In the genomic region with DNA sequence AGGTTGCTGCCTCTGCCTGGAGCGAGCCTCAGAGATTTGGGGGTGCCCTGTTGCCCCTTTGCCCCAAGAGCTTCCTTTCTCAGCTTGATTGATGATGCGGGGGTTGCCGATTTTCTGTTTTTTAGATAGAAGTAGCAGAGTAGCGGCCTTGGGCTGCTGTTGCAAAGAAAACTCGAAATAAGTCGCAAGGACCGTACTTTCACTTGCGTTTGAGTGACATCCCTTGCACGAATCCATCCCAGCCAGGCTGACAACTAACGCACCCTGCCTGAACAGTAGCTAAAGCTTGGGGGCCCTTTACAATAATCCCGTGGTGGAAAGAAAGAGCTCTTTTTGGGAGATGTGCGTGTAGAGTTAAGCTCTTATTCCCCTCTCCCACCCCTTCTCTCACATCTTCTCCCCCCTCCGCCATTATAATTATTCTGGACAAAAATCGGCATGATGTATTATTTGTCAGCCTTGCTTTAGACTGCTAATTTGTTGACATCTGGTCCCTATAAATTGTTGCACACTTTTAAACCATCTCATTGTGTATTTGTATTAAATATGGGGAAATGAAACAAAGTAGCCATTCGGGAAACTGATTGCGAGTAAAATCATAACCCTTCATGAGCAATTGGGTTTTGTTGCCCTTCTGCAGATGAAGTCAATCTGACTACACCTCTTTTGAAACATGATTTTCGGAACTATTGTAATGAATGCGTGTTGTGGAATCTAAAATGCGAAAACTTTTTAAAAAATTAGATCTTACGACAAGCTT, we compare ENCODE assay signal across 8 cellular contexts. TPM values are rescaled to one million over a fixed set of nuclear protein-coding genes. Genes with fewer than 3 reads are reported as not detected.
DNase-seq lines count a peak whose midpoint lies in the region; ATAC-seq and TF ChIP-seq lines count a peak whose summit lies in the region.

No MANE protein-coding gene starts in this region.

- H3K4me1 Mint-ChIP-seq in naive thymus-derived CD4-positive, alpha-beta T cell: peaks cover 19 to 53% (median 49%) of the 10 kb centered on the region in 7 donors

- peak overlapping the region; percentile 92 to 99 (median 96) for H3K27ac Mint-ChIP-seq in naive thymus-derived CD4-positive, alpha-beta T cell

- peak overlapping the region; percentile 88 for H3K27ac ChIP-seq in HUES48 (ENCODE audit: low read depth, low read length)
- peak overlapping the region; percentile 87 for H3K27ac ChIP-seq in naive thymus-derived CD4-positive, alpha-beta T cell (ENCODE audit: low read depth, low read length)
- H3K27ac ChIP-seq in testis: peak overlapping the region; percentile 82 to 85

- WGBS in testis, 2 donors: 5 to 7% methylated on average over 19 to 20 of the region's 20 CpGs

- H3K4me1 ChIP-seq in HUES48 (ENCODE audit: control insufficient read depth, insufficient read depth, low read length) (peaks cover 27% of the 10 kb centered on the region), testis (peaks cover 13% of the 10 kb centered on the region)
- peaks cover 11 to 23% of the 10 kb centered on the region in 2 donors for H3K4me1 ChIP-seq in naive thymus-derived CD4-positive, alpha-beta T cell (ENCODE audit: control insufficient read depth in 2 of 2, insufficient read depth in 2 of 2, low read length in 2 of 2)

- H3K9ac ChIP-seq in HUES48 (ENCODE audit: low read depth, low read length): peak overlapping the region; percentile 95

- H3K4me3 Mint-ChIP-seq in naive thymus-derived CD4-positive, alpha-beta T cell: peak overlapping the region; percentile 92 to 99 (median 98)

- CTCF ChIA-PET in naive thymus-derived CD4-positive, alpha-beta T cell (lab: Charles Lee): interaction anchor here (0.6 to 1.8 kb wide), 8 partner anchors 16 to 1265 kb away, joined by 3 to 10 read pairs (median 4); no protein-coding TSS in a partner anchor

- POLR2A ChIA-PET in naive thymus-derived CD4-positive, alpha-beta T cell (lab: Charles Lee): interaction anchor here (0.6 to 2.0 kb wide), 13 partner anchors 9 to 372 kb away, joined by 3 to 8 read pairs (median 4); a partner anchor contains a TSS

- H3K36me3 Mint-ChIP-seq in naive thymus-derived CD4-positive, alpha-beta T cell: peaks cover 0 to 5% (median 0%) of the 10 kb centered on the region in 5 donors

- intact Hi-C loops in naive thymus-derived CD4-positive, alpha-beta T cell (cut with micrococcal nuclease): loop anchor here (1.0 to 5.0 kb wide), 9 partner anchors 24 to 312 kb away; a partner anchor contains a TSS
- intact Hi-C loops in testis (cut with DNase I; ENCODE audit: low total_unique reads): no loop called here

- TF ChIP-seq CTCF in epithelial cell of esophagus (IDR thresholded peaks at IDR 0.05; ENCODE audit: insufficient read depth, low read depth, low read length, missing control alignments) (no peak), testis (IDR thresholded peaks at IDR 0.05) (no peak)

- peak; percentile 23 for ATAC-seq in GM21423 (IDR thresholded peaks at IDR 0.05; ENCODE audit: unreplicated experiment)
- ATAC-seq in naive thymus-derived CD4-positive, alpha-beta T cell: peak; percentile 50

- H3K36me3 ChIP-seq in HUES48 (ENCODE audit: control insufficient read depth, insufficient read depth, low read length) (peaks cover 4% of the 10 kb centered on the region; the same call in 1 of the 2 replicates), testis (ENCODE audit: low read depth, missing control alignments) (no peaks in the 10 kb centered on the region)
- H3K36me3 ChIP-seq in naive thymus-derived CD4-positive, alpha-beta T cell (ENCODE audit: control insufficient read depth in 2 of 3, insufficient read depth in 3 of 3, low read length in 3 of 3): no peaks in the 10 kb centered on the region

- DNase-seq in EH (ENCODE audit: low read depth): peak; percentile 53
- peak; percentile 27 for DNase-seq in activated CD4-positive, alpha-beta T cell treated with anti-CD3 and anti-CD28 coated beads, Interleukin-2, amount 50 U/mL, for 1 hour
- DNase-seq in epithelial cell of esophagus (ENCODE audit: low read depth): peak; percentile 38
- peak in 7 of 9 donors; percentile 42 to 58 (median 51) for DNase-seq in naive thymus-derived CD4-positive, alpha-beta T cell
- peak; percentile 24 for DNase-seq in testis
- DNase-seq in NCI-H1694 (lab: John Stamatoyannopoulos, UW): no peak

- H3K27me3 ChIP-seq in HUES48 (ENCODE audit: control insufficient read depth, insufficient read depth, low read length) (no peaks in the 10 kb centered on the region), testis (no peaks in the 10 kb centered on the region)
- H3K27me3 ChIP-seq in naive thymus-derived CD4-positive, alpha-beta T cell (ENCODE audit: control insufficient read depth in 2 of 2, insufficient read depth in 2 of 2, low read length in 2 of 2): no peaks in the 10 kb centered on the region

- peaks cover 0 to 4% (median 0%) of the 10 kb centered on the region in 5 donors for H3K27me3 Mint-ChIP-seq in naive thymus-derived CD4-positive, alpha-beta T cell

- H3K9me3 Mint-ChIP-seq in naive thymus-derived CD4-positive, alpha-beta T cell: peaks cover 0 to 4% (median 0%) of the 10 kb centered on the region in 11 donors

- H3K4me3 ChIP-seq in HUES48 (ENCODE audit: low read depth, low read length) (peak overlapping the region; percentile 84), epithelial cell of esophagus (ENCODE audit: low read length) (peak overlapping the region; percentile 78), testis (peak overlapping the region; percentile 96 to 98)
- peak overlapping the region; percentile 60 for H3K4me3 ChIP-seq in naive thymus-derived CD4-positive, alpha-beta T cell (ENCODE audit: low read length)

- H3K9me3 ChIP-seq in HUES48 (ENCODE audit: control insufficient read depth, insufficient read depth, low read length) (no peaks in the 10 kb centered on the region), testis (no peaks in the 10 kb centered on the region)
- H3K9me3 ChIP-seq in naive thymus-derived CD4-positive, alpha-beta T cell (ENCODE audit: control insufficient read depth in 2 of 3, low read length in 3 of 3): no peaks in the 10 kb centered on the region

- TF ChIP-seq POLR2A in testis (IDR thresholded peaks at IDR 0.05): no peak

RNA-seq across cellular contexts. Expression of a gene that starts 0.9 kb away (rescaled TPM):
- total RNA-seq in naive thymus-derived CD4-positive, alpha-beta T cell: 100 to 1,000 TPM in 3 of 5 experiments, 10 to 100 TPM in 2; 88.4 to 113 (median 112) TPM
- polyA plus RNA-seq in naive thymus-derived CD4-positive, alpha-beta T cell: 100 to 1,000 TPM; 106 to 123 TPM
- 100 to 1,000 TPM; 101 to 108 TPM for total RNA-seq in testis
- 53.6 TPM for polyA plus RNA-seq in testis (ENCODE audit: insufficient read depth, low read depth, low replicate concordance)

RNA-seq across cellular contexts. Expression of a gene that starts 52.4 kb away (rescaled TPM):
- total RNA-seq in naive thymus-derived CD4-positive, alpha-beta T cell: 100 to 1,000 TPM in 2 of 5 experiments, 10 to 100 TPM in 3; 51.8 to 161 (median 97.8) TPM
- 10 to 100 TPM; 45.8 to 73.7 TPM for polyA plus RNA-seq in naive thymus-derived CD4-positive, alpha-beta T cell
- total RNA-seq in testis: 100 to 1,000 TPM; 113 to 129 TPM
- polyA plus RNA-seq in testis (ENCODE audit: insufficient read depth, low read depth, low replicate concordance): 75.1 TPM
